In genomic region chr4:90127706-90128345, GRCh38 we compare ENCODE assay signal across 8 cellular contexts. TPM values are rescaled to one million over a fixed set of nuclear protein-coding genes. Genes with fewer than 3 reads are reported as not detected.
A peak's percentile ranks its signal among the peaks of the same experiment; 100 is the strongest.
DNase-seq lines count a peak whose midpoint lies in the region; ATAC-seq and TF ChIP-seq lines count a peak whose summit lies in the region.

No MANE protein-coding gene starts in this region.

- TF ChIP-seq EP300 in gastroesophageal sphincter (IDR thresholded peaks at IDR 0.05) = no peak

- TF ChIP-seq CTCF in activated CD8-positive, alpha-beta T cell treated with anti-CD3 and anti-CD28 coated beads for 36 hours (IDR thresholded peaks at IDR 0.05) = no peak
- TF ChIP-seq CTCF in gastroesophageal sphincter (IDR thresholded peaks at IDR 0.05) = no peak
- no peak for TF ChIP-seq CTCF in omental fat pad (IDR thresholded peaks at IDR 0.05)

- ATAC-seq in HG03039 (IDR thresholded peaks at IDR 0.05; ENCODE audit: unreplicated experiment) (peak; percentile 19), gastroesophageal sphincter (peak; percentile 42), omental fat pad (ENCODE audit: low FRiP score) (peak; percentile 61)
- ATAC-seq in activated CD8-positive, alpha-beta T cell treated with anti-CD3 and anti-CD28 coated beads for 36 hours = no peak

- H3K9me3 ChIP-seq in gastroesophageal sphincter = no peaks in the 10 kb centered on the region

- H3K27ac Mint-ChIP-seq in activated CD8-positive, alpha-beta T cell treated with anti-CD3 and anti-CD28 coated beads for 36 hours = no peak overlapping the region

- peak overlapping the region in 3 of 4 donors; percentile 78 to 83 (median 80) for H3K27ac ChIP-seq in gastroesophageal sphincter

- no CpG with 5 or more reads among the region's 81 CpGs for WGBS in gastroesophageal sphincter (ENCODE audit: low coverage in 1 of 2), 2 donors

- peak overlapping the region; percentile 42 to 68 for H3K4me3 ChIP-seq in gastroesophageal sphincter

- no peaks in the 10 kb centered on the region for H3K36me3 Mint-ChIP-seq in activated CD8-positive, alpha-beta T cell treated with anti-CD3 and anti-CD28 coated beads for 36 hours (ENCODE audit: low read depth)

- H3K27me3 Mint-ChIP-seq in activated CD8-positive, alpha-beta T cell treated with anti-CD3 and anti-CD28 coated beads for 36 hours = peaks cover 41% of the 10 kb centered on the region

- H3K4me1 ChIP-seq in gastroesophageal sphincter = peaks cover 0 to 29% (median 0%) of the 10 kb centered on the region in 3 donors

- H3K4me1 Mint-ChIP-seq in activated CD8-positive, alpha-beta T cell treated with anti-CD3 and anti-CD28 coated beads for 36 hours (ENCODE audit: low read depth) = peaks cover 12% of the 10 kb centered on the region

- intact Hi-C loops in activated CD8-positive, alpha-beta T cell treated with anti-CD3 and anti-CD28 coated beads for 36 hours (cut with micrococcal nuclease) = no loop called here

- CTCF ChIA-PET in activated CD8-positive, alpha-beta T cell treated with anti-CD3 and anti-CD28 coated beads for 36 hours (lab: Charles Lee) = no interaction called here

- DNase-seq in stimulated activated CD4-positive, alpha-beta T cell treated with anti-CD3 and anti-CD28 coated beads, Interleukin-12 subunit alpha, Interleukin-12 subunit beta, amount 100 ng/mL, for 4 hours = peak; percentile 1
- no peak for DNase-seq in stimulated activated CD4-positive, alpha-beta T cell treated with anti-CD3 and anti-CD28 coated beads, Interleukin-4, amount 100 ng/mL, for 24 hours
- DNase-seq in activated CD8-positive, alpha-beta T cell treated with anti-CD3 and anti-CD28 coated beads for 36 hours = no peak
- DNase-seq in omental fat pad (ENCODE audit: low spot score) (no peak), GM19240 (ENCODE audit: insufficient read length, low spot score) (no peak)
- DNase-seq in effector CD4-positive, alpha-beta T cell = no peak

- no peaks in the 10 kb centered on the region for H3K9me3 Mint-ChIP-seq in activated CD8-positive, alpha-beta T cell treated with anti-CD3 and anti-CD28 coated beads for 36 hours

- TF ChIP-seq POLR2A in gastroesophageal sphincter (IDR thresholded peaks at IDR 0.05) = no peak

- POLR2A ChIA-PET in activated CD8-positive, alpha-beta T cell treated with anti-CD3 and anti-CD28 coated beads for 36 hours (lab: Charles Lee) = no interaction called here

- no peaks in the 10 kb centered on the region for H3K27me3 ChIP-seq in gastroesophageal sphincter

- H3K4me3 Mint-ChIP-seq in activated CD8-positive, alpha-beta T cell treated with anti-CD3 and anti-CD28 coated beads for 36 hours = peak overlapping the region; percentile 68

- H3K36me3 ChIP-seq in gastroesophageal sphincter = no peaks in the 10 kb centered on the region

RNA-seq across cellular contexts. Expression of gene CCSER1, which starts 0.6 kb away (rescaled TPM):
- not detected for total RNA-seq in activated CD8-positive, alpha-beta T cell treated with anti-CD3 and anti-CD28 coated beads for 36 hours
- 1 to 10 TPM; 2.4 to 9.3 (median 4.6) TPM for total RNA-seq in gastroesophageal sphincter
- 10 to 100 TPM in 2 of 4 donors, 1 to 10 TPM in 2; 3.2 to 17.3 (median 10.2) TPM for total RNA-seq in omental fat pad
